In genomic region chr4:149347139-149347538, GRCh38 we compare ENCODE assay signal across 17 cellular contexts.
"Had no signal": no experiment of that assay in that cellular context is flagged by ENCODE, and none has a peak within 500 bp of the region (broad histone marks: within the 10 kb centered on the region; RNA-seq: fewer than 3 reads in every experiment).

No MANE protein-coding gene starts in this region.

- H3K4me3 Mint-ChIP-seq: activated naive CD4-positive, alpha-beta T cell treated with anti-CD3 and anti-CD28 coated beads for 36 hours; activated naive CD8-positive, alpha-beta T cell treated with anti-CD3 and anti-CD28 coated beads, Interleukin-2, amount 50 U/mL, for 24 hours had no signal

- H3K27ac ChIP-seq: coronary artery, esophagus squamous epithelium, lower lobe of right lung, right atrium auricular region, tibial nerve, uterus had no signal

- H3K9me3 ChIP-seq: esophagus squamous epithelium, lower lobe of right lung, right atrium auricular region, tibial nerve, uterus had no signal

- H3K9me3 Mint-ChIP-seq: activated naive CD4-positive, alpha-beta T cell treated with anti-CD3 and anti-CD28 coated beads for 36 hours; activated naive CD8-positive, alpha-beta T cell treated with anti-CD3 and anti-CD28 coated beads, Interleukin-2, amount 50 U/mL, for 24 hours had no signal

- H3K27ac Mint-ChIP-seq: activated naive CD4-positive, alpha-beta T cell treated with anti-CD3 and anti-CD28 coated beads for 36 hours; activated naive CD8-positive, alpha-beta T cell treated with anti-CD3 and anti-CD28 coated beads, Interleukin-2, amount 50 U/mL, for 24 hours; progenitor cell of endocrine pancreas had no signal

- DNase-seq: activated naive CD4-positive, alpha-beta T cell treated with anti-CD3 and anti-CD28 coated beads for 36 hours; activated naive CD8-positive, alpha-beta T cell treated with anti-CD3 and anti-CD28 coated beads, Interleukin-2, amount 50 U/mL, for 24 hours; activated T-cell treated with anti-CD3 and anti-CD28 coated beads for 4 hours; central memory CD4-positive, alpha-beta T cell; esophagus squamous epithelium; left colon; lower lobe of right lung; small intestine; stimulated activated CD4-positive, alpha-beta T cell treated with anti-CD3 and anti-CD28 coated beads, Interleukin-4, amount 100 ng/mL, for 24 hours; stimulated activated naive CD4-positive, alpha-beta T cell treated with Interleukin-2 at 50 U/mL for 16 hours; substantia nigra; uterus had no signal

- H3K4me1 Mint-ChIP-seq: activated naive CD8-positive, alpha-beta T cell treated with anti-CD3 and anti-CD28 coated beads, Interleukin-2, amount 50 U/mL, for 24 hours had no signal

- ATAC-seq: activated CD4-positive, CD25-positive, alpha-beta regulatory T cell treated with anti-CD3 and anti-CD28 coated beads, Interleukin-2, amount 50 U/mL, for 24 hours; activated naive CD8-positive, alpha-beta T cell treated with anti-CD3 and anti-CD28 coated beads, Interleukin-2, amount 50 U/mL, for 24 hours; left colon; lower lobe of right lung had no signal

- H3K27me3 Mint-ChIP-seq: activated naive CD8-positive, alpha-beta T cell treated with anti-CD3 and anti-CD28 coated beads, Interleukin-2, amount 50 U/mL, for 24 hours; progenitor cell of endocrine pancreas had no signal

- H3K27me3 ChIP-seq: esophagus squamous epithelium, right atrium auricular region, tibial nerve, uterus had no signal

- H3K4me1 ChIP-seq: esophagus squamous epithelium, lower lobe of right lung, right atrium auricular region, tibial nerve, uterus had no signal

- H3K4me3 ChIP-seq: coronary artery, esophagus squamous epithelium, lower lobe of right lung, right atrium auricular region, tibial nerve, uterus had no signal

- H3K36me3 ChIP-seq: esophagus squamous epithelium, lower lobe of right lung, right atrium auricular region, tibial nerve, uterus had no signal
